ENCODE assay signal across 21 cellular contexts in genomic region chr11:61714316-61714715, GRCh38. TPM values are rescaled to one million over a fixed set of nuclear protein-coding genes. Genes with fewer than 3 reads are reported as not detected.
"Had no signal": no experiment of that assay in that cellular context is flagged by ENCODE, and none has a peak within 500 bp of the region (broad histone marks: within the 10 kb centered on the region; RNA-seq: fewer than 3 reads in every experiment).

No MANE protein-coding gene starts in this region.

- H3K4me3 Mint-ChIP-seq: effector memory CD8-positive, alpha-beta T cell; natural killer cell treated with Interleukin-12 subunit alpha and Interleukin-12 subunit beta and Interleukin-15 and Interleukin-18, amount 100 ng/mL, for 72 hours; stimulated activated memory B cell treated with anti-CD40 and anti-IgM and Interleukin-4, amounts not matched to agents 10 μg/mL and 1 μg/mL and 100 μg/mL, for 72 hours; stimulated activated naive CD8-positive, alpha-beta T cell treated with anti-CD3 and anti-CD28 coated beads, Interleukin-15, Interleukin-2, amounts not matched to agents 100 ng/mL and 50 ng/mL, for 24 hours had no signal

- H3K4me3 ChIP-seq: esophagus squamous epithelium, left ventricle myocardium inferior, lung, spleen, thoracic aorta, transverse colon had no signal

- H3K4me1 ChIP-seq: foreskin keratinocyte had no signal

- H3K27ac Mint-ChIP-seq: effector memory CD8-positive, alpha-beta T cell; natural killer cell treated with Interleukin-12 subunit alpha and Interleukin-12 subunit beta and Interleukin-15 and Interleukin-18, amount 100 ng/mL, for 72 hours; stimulated activated memory B cell treated with anti-CD40 and anti-IgM and Interleukin-4, amounts not matched to agents 10 μg/mL and 1 μg/mL and 100 μg/mL, for 72 hours; stimulated activated naive CD8-positive, alpha-beta T cell treated with anti-CD3 and anti-CD28 coated beads, Interleukin-15, Interleukin-2, amounts not matched to agents 100 ng/mL and 50 ng/mL, for 24 hours had no signal

- H3K27me3 ChIP-seq: esophagus squamous epithelium, transverse colon had no signal

- H3K4me1 Mint-ChIP-seq: stimulated activated memory B cell treated with anti-CD40 and anti-IgM and Interleukin-4, amounts not matched to agents 10 μg/mL and 1 μg/mL and 100 μg/mL, for 72 hours had no signal

- H3K9me3 ChIP-seq: esophagus squamous epithelium, left ventricle myocardium inferior, spleen, thoracic aorta, transverse colon had no signal

- DNase-seq: effector memory CD8-positive, alpha-beta T cell; esophagus squamous epithelium; foreskin keratinocyte; kidney; left cardiac atrium; left ventricle myocardium inferior; mesenchymal stem cell; midbrain; posterior cingulate gyrus; spleen; stimulated activated CD4-positive, alpha-beta T cell treated with anti-CD3 and anti-CD28 coated beads, Interleukin-15, amount 100 ng/mL, for 24 hours; stimulated activated CD4-positive, alpha-beta T cell treated with anti-CD3 and anti-CD28 coated beads, Interleukin-1b, Interleukin-23, amount 100 ng/mL, for 48 hours; stimulated activated CD4-positive, alpha-beta T cell treated with anti-CD3 and anti-CD28 coated beads, Interleukin-4, amount 100 ng/mL, for 24 hours; transverse colon had no signal

- H3K27me3 Mint-ChIP-seq: stimulated activated naive CD8-positive, alpha-beta T cell treated with anti-CD3 and anti-CD28 coated beads, Interleukin-15, Interleukin-2, amounts not matched to agents 100 ng/mL and 50 ng/mL, for 24 hours had no signal

- H3K27ac ChIP-seq: esophagus squamous epithelium, foreskin keratinocyte, left ventricle myocardium inferior, spleen, thoracic aorta, transverse colon had no signal

- H3K36me3 Mint-ChIP-seq: natural killer cell treated with Interleukin-12 subunit alpha and Interleukin-12 subunit beta and Interleukin-15 and Interleukin-18, amount 100 ng/mL, for 72 hours; stimulated activated memory B cell treated with anti-CD40 and anti-IgM and Interleukin-4, amounts not matched to agents 10 μg/mL and 1 μg/mL and 100 μg/mL, for 72 hours had no signal

- H3K36me3 ChIP-seq: esophagus squamous epithelium, left ventricle myocardium inferior, spleen, thoracic aorta, transverse colon had no signal

- H3K9me3 Mint-ChIP-seq: effector memory CD8-positive, alpha-beta T cell; natural killer cell treated with Interleukin-12 subunit alpha and Interleukin-12 subunit beta and Interleukin-15 and Interleukin-18, amount 100 ng/mL, for 72 hours; stimulated activated memory B cell treated with anti-CD40 and anti-IgM and Interleukin-4, amounts not matched to agents 10 μg/mL and 1 μg/mL and 100 μg/mL, for 72 hours; stimulated activated naive CD8-positive, alpha-beta T cell treated with anti-CD3 and anti-CD28 coated beads, Interleukin-15, Interleukin-2, amounts not matched to agents 100 ng/mL and 50 ng/mL, for 24 hours had no signal

- FAIRE-seq: kidney had no signal

- ATAC-seq: effector memory CD8-positive, alpha-beta T cell; foreskin keratinocyte; left cardiac atrium; natural killer cell treated with Interleukin-12 subunit alpha and Interleukin-12 subunit beta and Interleukin-15 and Interleukin-18, amount 100 ng/mL, for 72 hours; sciatic nerve; stimulated activated memory B cell treated with anti-CD40 and anti-IgM and Interleukin-4, amounts not matched to agents 10 μg/mL and 1 μg/mL and 100 μg/mL, for 72 hours had no signal

RNA-seq across cellular contexts. Expression of gene MYRF, which starts 38.1 kb away (rescaled TPM):
- total RNA-seq: skeletal muscle tissue had no signal
